Comparison of ENCODE assay signal across 1 cellular context in the genomic region with DNA sequence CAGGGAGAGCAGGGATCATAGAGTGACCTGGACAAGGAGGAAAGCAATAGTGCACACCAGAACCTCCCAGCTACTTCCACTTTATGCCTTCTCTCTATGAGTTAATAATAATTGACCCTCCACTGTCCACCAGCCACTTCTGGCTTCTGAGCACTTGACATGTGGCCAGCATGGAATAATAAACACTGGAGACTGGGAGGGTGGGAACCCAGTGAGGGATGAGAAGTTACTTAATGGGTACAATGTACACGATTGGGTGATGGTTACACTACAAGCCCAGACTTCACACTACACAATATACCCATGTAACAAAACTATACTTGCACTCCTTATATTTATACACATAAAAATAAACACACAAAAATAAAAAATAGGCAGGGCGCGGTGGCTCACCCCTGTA.
A peak's percentile ranks its signal among the peaks of the same experiment; 100 is the strongest.
TF ChIP-seq lines count a peak whose summit lies in the region.

No MANE protein-coding gene starts in this region.

TF ChIP-seq in liver, 16 proteins besides CTCF, POLR2A, EP300 and RAD21:
- TF ChIP-seq FOXA1 (IDR thresholded peaks at IDR 0.05), result peak; percentile 61
- peak in 1 of 2 donors; percentile 53 for TF ChIP-seq JUND (IDR thresholded peaks at IDR 0.05)
- peak; percentile 34 to 81 for TF ChIP-seq EGR1 (IDR thresholded peaks at IDR 0.05; ENCODE audit: low read depth in 2 of 2)
- TF ChIP-seq HNF4G (IDR thresholded peaks at IDR 0.05), result peak; percentile 27
- TF ChIP-seq, protein P1, sequence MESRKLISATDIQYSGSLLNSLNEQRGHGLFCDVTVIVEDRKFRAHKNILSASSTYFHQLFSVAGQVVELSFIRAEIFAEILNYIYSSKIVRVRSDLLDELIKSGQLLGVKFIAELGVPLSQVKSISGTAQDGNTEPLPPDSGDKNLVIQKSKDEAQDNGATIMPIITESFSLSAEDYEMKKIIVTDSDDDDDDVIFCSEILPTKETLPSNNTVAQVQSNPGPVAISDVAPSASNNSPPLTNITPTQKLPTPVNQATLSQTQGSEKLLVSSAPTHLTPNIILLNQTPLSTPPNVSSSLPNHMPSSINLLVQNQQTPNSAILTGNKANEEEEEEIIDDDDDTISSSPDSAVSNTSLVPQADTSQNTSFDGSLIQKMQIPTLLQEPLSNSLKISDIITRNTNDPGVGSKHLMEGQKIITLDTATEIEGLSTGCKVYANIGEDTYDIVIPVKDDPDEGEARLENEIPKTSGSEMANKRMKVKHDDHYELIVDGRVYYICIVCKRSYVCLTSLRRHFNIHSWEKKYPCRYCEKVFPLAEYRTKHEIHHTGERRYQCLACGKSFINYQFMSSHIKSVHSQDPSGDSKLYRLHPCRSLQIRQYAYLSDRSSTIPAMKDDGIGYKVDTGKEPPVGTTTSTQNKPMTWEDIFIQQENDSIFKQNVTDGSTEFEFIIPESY (IDR thresholded peaks at IDR 0.05), result peak; percentile 47
- TF ChIP-seq, protein P2, sequence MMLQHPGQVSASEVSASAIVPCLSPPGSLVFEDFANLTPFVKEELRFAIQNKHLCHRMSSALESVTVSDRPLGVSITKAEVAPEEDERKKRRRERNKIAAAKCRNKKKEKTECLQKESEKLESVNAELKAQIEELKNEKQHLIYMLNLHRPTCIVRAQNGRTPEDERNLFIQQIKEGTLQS (IDR thresholded peaks at IDR 0.05), result no peak
- TF ChIP-seq, protein P3, sequence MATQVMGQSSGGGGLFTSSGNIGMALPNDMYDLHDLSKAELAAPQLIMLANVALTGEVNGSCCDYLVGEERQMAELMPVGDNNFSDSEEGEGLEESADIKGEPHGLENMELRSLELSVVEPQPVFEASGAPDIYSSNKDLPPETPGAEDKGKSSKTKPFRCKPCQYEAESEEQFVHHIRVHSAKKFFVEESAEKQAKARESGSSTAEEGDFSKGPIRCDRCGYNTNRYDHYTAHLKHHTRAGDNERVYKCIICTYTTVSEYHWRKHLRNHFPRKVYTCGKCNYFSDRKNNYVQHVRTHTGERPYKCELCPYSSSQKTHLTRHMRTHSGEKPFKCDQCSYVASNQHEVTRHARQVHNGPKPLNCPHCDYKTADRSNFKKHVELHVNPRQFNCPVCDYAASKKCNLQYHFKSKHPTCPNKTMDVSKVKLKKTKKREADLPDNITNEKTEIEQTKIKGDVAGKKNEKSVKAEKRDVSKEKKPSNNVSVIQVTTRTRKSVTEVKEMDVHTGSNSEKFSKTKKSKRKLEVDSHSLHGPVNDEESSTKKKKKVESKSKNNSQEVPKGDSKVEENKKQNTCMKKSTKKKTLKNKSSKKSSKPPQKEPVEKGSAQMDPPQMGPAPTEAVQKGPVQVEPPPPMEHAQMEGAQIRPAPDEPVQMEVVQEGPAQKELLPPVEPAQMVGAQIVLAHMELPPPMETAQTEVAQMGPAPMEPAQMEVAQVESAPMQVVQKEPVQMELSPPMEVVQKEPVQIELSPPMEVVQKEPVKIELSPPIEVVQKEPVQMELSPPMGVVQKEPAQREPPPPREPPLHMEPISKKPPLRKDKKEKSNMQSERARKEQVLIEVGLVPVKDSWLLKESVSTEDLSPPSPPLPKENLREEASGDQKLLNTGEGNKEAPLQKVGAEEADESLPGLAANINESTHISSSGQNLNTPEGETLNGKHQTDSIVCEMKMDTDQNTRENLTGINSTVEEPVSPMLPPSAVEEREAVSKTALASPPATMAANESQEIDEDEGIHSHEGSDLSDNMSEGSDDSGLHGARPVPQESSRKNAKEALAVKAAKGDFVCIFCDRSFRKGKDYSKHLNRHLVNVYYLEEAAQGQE (IDR thresholded peaks at IDR 0.05), result peak; percentile 31
- TF ChIP-seq, protein P4, sequence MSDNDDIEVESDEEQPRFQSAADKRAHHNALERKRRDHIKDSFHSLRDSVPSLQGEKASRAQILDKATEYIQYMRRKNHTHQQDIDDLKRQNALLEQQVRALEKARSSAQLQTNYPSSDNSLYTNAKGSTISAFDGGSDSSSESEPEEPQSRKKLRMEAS (IDR thresholded peaks at IDR 0.05), result peak; percentile 66
- peak; percentile 47 for TF ChIP-seq YY1 (IDR thresholded peaks at IDR 0.05)
- TF ChIP-seq GABPA (IDR thresholded peaks at IDR 0.05 in 1 of 2, conservative IDR thresholded peaks at IDR 0.05 in 1 of 2), result no peak
- peak; percentile 62 to 80 for TF ChIP-seq RXRA (IDR thresholded peaks at IDR 0.05)
- no peak for TF ChIP-seq NR2F2 (IDR thresholded peaks at IDR 0.05)
- TF ChIP-seq SP1 (IDR thresholded peaks at IDR 0.05), result peak; percentile 54
- peak; percentile 78 to 81 for TF ChIP-seq HNF4A (conservative IDR thresholded peaks at IDR 0.05)
- peak; percentile 65 for TF ChIP-seq FOXA2 (IDR thresholded peaks at IDR 0.05)
- no peak for TF ChIP-seq TAF1 (conservative IDR thresholded peaks at IDR 0.05)
